Comparison of ENCODE assay signal across 1 cellular context in the genomic region with DNA sequence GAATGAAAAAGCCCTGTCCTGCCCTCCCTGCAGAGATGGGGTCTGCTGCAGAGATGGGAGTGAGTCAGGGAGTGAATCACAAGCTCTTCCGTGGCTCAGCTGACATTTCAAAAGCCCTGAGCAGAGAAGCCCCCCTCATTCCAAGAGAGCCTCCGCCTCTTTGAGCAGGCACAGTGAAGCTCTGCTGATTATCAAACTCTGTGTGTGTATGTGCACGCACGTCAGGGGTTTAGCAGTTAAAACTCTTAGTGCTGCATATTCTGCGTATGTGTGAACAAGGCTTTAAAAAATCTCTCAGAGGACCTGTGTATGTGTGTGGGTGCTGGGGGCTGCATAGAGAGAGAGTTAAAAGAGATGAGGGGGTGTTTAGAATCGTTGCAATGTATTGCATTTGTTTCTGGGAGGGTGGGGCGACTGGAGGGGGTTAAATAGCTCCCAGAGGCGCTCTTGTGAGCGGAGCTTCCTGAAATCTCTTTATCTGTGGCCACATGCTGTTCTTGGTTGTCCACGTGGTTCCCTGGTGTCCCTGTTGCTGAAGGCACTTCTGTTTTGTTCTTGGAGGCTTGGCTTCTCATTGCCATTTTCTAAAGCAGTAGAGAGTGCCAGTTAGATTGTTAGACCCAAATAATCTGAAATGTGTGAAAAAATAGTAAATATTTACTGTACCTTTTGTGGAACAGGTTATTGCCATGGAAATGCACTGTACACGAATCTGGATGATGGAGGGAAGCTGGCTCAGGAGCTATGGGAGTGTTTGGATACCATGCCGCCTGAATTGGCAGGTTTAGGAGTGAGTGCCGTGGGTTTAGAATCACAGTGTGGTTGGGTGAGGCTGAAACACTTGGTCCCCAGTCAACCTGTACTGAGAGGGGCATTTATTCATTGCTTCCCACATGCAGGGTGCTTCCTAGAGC.
TF ChIP-seq lines count a peak whose summit lies in the region.

No MANE protein-coding gene starts in this region.

TF ChIP-seq in K562, 482 proteins besides CTCF, POLR2A, EP300 and RAD21 (continued from another document and continues in another):
- TF ChIP-seq, protein P1, sequence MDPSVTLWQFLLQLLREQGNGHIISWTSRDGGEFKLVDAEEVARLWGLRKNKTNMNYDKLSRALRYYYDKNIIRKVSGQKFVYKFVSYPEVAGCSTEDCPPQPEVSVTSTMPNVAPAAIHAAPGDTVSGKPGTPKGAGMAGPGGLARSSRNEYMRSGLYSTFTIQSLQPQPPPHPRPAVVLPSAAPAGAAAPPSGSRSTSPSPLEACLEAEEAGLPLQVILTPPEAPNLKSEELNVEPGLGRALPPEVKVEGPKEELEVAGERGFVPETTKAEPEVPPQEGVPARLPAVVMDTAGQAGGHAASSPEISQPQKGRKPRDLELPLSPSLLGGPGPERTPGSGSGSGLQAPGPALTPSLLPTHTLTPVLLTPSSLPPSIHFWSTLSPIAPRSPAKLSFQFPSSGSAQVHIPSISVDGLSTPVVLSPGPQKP (CRISPR knock-in tag; IDR thresholded peaks at IDR 0.05), result no peak
- TF ChIP-seq MIER1 (IDR thresholded peaks at IDR 0.05; ENCODE audit: low read depth) (no peak), ZNF134 (CRISPR knock-in tag; conservative IDR thresholded peaks at IDR 0.05) (no peak; the same call in 1 of the 2 replicates), ILK (tag; IDR thresholded peaks at IDR 0.05; ENCODE audit: borderline replicate concordance, low read depth) (no peak), ZNF780A (CRISPR knock-in tag; IDR thresholded peaks at IDR 0.05) (no peak), SUPT5H (IDR thresholded peaks at IDR 0.05) (no peak), TBP (optimal IDR thresholded peaks at IDR 0.05; ENCODE audit: low read depth, low read length) (no peak), BCL6 (CRISPR knock-in tag; IDR thresholded peaks at IDR 0.05) (no peak), ZSCAN32 (CRISPR knock-in tag; IDR thresholded peaks at IDR 0.05) (peak; percentile 75; the same call in 1 of the 2 replicates), HCFC1 (IDR thresholded peaks at IDR 0.05; ENCODE audit: low read depth, low read length) (no peak), MEF2A (IDR thresholded peaks at IDR 0.05; ENCODE audit: control insufficient read depth, low read depth, low read length) (no peak), IFI16 (CRISPR knock-in tag; IDR thresholded peaks at IDR 0.05) (no peak), OTX1 (CRISPR knock-in tag; IDR thresholded peaks at IDR 0.05) (no peak), HNRNPLL (IDR thresholded peaks at IDR 0.05; ENCODE audit: low read depth, low read length, poor library complexity, severe bottlenecking) (peak; percentile 40), SIN3B (IDR thresholded peaks at IDR 0.05; ENCODE audit: low read depth) (no peak), KDM5B (IDR thresholded peaks at IDR 0.05; ENCODE audit: insufficient replicate concordance, low read depth, low read length) (no peak), RBM14 (IDR thresholded peaks at IDR 0.05; ENCODE audit: borderline replicate concordance, insufficient read depth, low read depth, low read length) (no peak), GTF2E2 (tag; IDR thresholded peaks at IDR 0.05) (peak; percentile 54; the same call in 1 of the 2 replicates), ZC3H4 (CRISPR knock-in tag; IDR thresholded peaks at IDR 0.05; ENCODE audit: borderline replicate concordance) (no peak), L3MBTL2 (IDR thresholded peaks at IDR 0.05) (peak; percentile 99), BHLHE40 (IDR thresholded peaks at IDR 0.05; ENCODE audit: low read length) (peak; percentile 4; the same call in 1 of the 2 replicates), ZNF41 (CRISPR knock-in tag; conservative IDR thresholded peaks at IDR 0.05) (0 out of 2 replicates have a peak, but pooled peaks have one; percentile 47), KAT7 (CRISPR knock-in tag; IDR thresholded peaks at IDR 0.05; ENCODE audit: borderline replicate concordance) (0 out of 2 replicates have a peak, but pooled peaks have one; percentile 58), ZNF561 (CRISPR knock-in tag; conservative IDR thresholded peaks at IDR 0.05) (no peak), ZC3H11A (IDR thresholded peaks at IDR 0.05; ENCODE audit: low read depth, low read length) (no peak), RUNX1 (IDR thresholded peaks at IDR 0.05; ENCODE audit: low read depth) (no peak), MTA1 (IDR thresholded peaks at IDR 0.05; ENCODE audit: borderline replicate concordance) (peak; percentile 68; the same call in 1 of the 2 replicates), SMAD4 (CRISPR knock-in tag; conservative IDR thresholded peaks at IDR 0.05) (peak; percentile 90; the same call in 1 of the 2 replicates), NFIC (IDR thresholded peaks at IDR 0.05) (peak; percentile 5; the same call in 1 of the 2 replicates), MTF1 (CRISPR knock-in tag; IDR thresholded peaks at IDR 0.05; ENCODE audit: borderline replicate concordance) (peak; percentile 58; the same call in 1 of the 2 replicates), ZNF583 (CRISPR knock-in tag; IDR thresholded peaks at IDR 0.05) (peak; percentile 87), U2AF2 (optimal IDR thresholded peaks at IDR 0.05; ENCODE audit: low read depth, low read length) (no peak), XRCC3 (IDR thresholded peaks at IDR 0.05) (no peak), NELFE (IDR thresholded peaks at IDR 0.05; ENCODE audit: insufficient read depth, insufficient read length) (no peak), RHOXF2B (CRISPR knock-in tag; conservative IDR thresholded peaks at IDR 0.05) (peak; percentile 86; the same call in 1 of the 2 replicates), CBFB (CRISPR knock-in tag; IDR thresholded peaks at IDR 0.05) (no peak), HSF4 (CRISPR knock-in tag; IDR thresholded peaks at IDR 0.05; ENCODE audit: borderline replicate concordance) (peak; percentile 81; the same call in 1 of the 2 replicates), ZFP1 (CRISPR knock-in tag; IDR thresholded peaks at IDR 0.05) (no peak), HDAC2 (IDR thresholded peaks at IDR 0.05) (peak; percentile 83), ZNF224 (CRISPR knock-in tag; IDR thresholded peaks at IDR 0.05) (no peak), SMARCB1 (IDR thresholded peaks at IDR 0.05; ENCODE audit: insufficient read length, low read depth) (no peak)
- TF ChIP-seq, protein P2, sequence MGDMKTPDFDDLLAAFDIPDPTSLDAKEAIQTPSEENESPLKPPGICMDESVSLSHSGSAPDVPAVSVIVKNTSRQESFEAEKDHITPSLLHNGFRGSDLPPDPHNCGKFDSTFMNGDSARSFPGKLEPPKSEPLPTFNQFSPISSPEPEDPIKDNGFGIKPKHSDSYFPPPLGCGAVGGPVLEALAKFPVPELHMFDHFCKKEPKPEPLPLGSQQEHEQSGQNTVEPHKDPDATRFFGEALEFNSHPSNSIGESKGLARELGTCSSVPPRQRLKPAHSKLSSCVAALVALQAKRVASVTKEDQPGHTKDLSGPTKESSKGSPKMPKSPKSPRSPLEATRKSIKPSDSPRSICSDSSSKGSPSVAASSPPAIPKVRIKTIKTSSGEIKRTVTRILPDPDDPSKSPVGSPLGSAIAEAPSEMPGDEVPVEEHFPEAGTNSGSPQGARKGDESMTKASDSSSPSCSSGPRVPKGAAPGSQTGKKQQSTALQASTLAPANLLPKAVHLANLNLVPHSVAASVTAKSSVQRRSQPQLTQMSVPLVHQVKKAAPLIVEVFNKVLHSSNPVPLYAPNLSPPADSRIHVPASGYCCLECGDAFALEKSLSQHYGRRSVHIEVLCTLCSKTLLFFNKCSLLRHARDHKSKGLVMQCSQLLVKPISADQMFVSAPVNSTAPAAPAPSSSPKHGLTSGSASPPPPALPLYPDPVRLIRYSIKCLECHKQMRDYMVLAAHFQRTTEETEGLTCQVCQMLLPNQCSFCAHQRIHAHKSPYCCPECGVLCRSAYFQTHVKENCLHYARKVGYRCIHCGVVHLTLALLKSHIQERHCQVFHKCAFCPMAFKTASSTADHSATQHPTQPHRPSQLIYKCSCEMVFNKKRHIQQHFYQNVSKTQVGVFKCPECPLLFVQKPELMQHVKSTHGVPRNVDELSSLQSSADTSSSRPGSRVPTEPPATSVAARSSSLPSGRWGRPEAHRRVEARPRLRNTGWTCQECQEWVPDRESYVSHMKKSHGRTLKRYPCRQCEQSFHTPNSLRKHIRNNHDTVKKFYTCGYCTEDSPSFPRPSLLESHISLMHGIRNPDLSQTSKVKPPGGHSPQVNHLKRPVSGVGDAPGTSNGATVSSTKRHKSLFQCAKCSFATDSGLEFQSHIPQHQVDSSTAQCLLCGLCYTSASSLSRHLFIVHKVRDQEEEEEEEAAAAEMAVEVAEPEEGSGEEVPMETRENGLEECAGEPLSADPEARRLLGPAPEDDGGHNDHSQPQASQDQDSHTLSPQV (IDR thresholded peaks at IDR 0.05), result peak; percentile 98
- TF ChIP-seq, protein P3, sequence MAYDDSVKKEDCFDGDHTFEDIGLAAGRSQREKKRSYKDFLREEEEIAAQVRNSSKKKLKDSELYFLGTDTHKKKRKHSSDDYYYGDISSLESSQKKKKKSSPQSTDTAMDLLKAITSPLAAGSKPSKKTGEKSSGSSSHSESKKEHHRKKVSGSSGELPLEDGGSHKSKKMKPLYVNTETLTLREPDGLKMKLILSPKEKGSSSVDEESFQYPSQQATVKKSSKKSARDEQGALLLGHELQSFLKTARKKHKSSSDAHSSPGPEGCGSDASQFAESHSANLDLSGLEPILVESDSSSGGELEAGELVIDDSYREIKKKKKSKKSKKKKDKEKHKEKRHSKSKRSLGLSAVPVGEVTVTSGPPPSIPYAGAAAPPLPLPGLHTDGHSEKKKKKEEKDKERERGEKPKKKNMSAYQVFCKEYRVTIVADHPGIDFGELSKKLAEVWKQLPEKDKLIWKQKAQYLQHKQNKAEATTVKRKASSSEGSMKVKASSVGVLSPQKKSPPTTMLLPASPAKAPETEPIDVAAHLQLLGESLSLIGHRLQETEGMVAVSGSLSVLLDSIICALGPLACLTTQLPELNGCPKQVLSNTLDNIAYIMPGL (CRISPR knock-in tag; IDR thresholded peaks at IDR 0.05), result no peak
- TF ChIP-seq, protein P4, sequence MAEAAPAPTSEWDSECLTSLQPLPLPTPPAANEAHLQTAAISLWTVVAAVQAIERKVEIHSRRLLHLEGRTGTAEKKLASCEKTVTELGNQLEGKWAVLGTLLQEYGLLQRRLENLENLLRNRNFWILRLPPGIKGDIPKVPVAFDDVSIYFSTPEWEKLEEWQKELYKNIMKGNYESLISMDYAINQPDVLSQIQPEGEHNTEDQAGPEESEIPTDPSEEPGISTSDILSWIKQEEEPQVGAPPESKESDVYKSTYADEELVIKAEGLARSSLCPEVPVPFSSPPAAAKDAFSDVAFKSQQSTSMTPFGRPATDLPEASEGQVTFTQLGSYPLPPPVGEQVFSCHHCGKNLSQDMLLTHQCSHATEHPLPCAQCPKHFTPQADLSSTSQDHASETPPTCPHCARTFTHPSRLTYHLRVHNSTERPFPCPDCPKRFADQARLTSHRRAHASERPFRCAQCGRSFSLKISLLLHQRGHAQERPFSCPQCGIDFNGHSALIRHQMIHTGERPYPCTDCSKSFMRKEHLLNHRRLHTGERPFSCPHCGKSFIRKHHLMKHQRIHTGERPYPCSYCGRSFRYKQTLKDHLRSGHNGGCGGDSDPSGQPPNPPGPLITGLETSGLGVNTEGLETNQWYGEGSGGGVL (CRISPR knock-in tag; IDR thresholded peaks at IDR 0.05), result peak; percentile 55; the same call in 1 of the 2 replicates
- TF ChIP-seq, protein P5, sequence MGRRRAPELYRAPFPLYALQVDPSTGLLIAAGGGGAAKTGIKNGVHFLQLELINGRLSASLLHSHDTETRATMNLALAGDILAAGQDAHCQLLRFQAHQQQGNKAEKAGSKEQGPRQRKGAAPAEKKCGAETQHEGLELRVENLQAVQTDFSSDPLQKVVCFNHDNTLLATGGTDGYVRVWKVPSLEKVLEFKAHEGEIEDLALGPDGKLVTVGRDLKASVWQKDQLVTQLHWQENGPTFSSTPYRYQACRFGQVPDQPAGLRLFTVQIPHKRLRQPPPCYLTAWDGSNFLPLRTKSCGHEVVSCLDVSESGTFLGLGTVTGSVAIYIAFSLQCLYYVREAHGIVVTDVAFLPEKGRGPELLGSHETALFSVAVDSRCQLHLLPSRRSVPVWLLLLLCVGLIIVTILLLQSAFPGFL (CRISPR knock-in tag; IDR thresholded peaks at IDR 0.05), result no peak
- TF ChIP-seq, protein P6, sequence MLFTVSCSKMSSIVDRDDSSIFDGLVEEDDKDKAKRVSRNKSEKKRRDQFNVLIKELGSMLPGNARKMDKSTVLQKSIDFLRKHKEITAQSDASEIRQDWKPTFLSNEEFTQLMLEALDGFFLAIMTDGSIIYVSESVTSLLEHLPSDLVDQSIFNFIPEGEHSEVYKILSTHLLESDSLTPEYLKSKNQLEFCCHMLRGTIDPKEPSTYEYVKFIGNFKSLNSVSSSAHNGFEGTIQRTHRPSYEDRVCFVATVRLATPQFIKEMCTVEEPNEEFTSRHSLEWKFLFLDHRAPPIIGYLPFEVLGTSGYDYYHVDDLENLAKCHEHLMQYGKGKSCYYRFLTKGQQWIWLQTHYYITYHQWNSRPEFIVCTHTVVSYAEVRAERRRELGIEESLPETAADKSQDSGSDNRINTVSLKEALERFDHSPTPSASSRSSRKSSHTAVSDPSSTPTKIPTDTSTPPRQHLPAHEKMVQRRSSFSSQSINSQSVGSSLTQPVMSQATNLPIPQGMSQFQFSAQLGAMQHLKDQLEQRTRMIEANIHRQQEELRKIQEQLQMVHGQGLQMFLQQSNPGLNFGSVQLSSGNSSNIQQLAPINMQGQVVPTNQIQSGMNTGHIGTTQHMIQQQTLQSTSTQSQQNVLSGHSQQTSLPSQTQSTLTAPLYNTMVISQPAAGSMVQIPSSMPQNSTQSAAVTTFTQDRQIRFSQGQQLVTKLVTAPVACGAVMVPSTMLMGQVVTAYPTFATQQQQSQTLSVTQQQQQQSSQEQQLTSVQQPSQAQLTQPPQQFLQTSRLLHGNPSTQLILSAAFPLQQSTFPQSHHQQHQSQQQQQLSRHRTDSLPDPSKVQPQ (CRISPR knock-in tag; IDR thresholded peaks at IDR 0.05; ENCODE audit: borderline replicate concordance), result no peak
- TF ChIP-seq, protein P7, sequence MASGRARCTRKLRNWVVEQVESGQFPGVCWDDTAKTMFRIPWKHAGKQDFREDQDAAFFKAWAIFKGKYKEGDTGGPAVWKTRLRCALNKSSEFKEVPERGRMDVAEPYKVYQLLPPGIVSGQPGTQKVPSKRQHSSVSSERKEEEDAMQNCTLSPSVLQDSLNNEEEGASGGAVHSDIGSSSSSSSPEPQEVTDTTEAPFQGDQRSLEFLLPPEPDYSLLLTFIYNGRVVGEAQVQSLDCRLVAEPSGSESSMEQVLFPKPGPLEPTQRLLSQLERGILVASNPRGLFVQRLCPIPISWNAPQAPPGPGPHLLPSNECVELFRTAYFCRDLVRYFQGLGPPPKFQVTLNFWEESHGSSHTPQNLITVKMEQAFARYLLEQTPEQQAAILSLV (tag; IDR thresholded peaks at IDR 0.05), result peak; percentile 19
- TF ChIP-seq, protein P8, sequence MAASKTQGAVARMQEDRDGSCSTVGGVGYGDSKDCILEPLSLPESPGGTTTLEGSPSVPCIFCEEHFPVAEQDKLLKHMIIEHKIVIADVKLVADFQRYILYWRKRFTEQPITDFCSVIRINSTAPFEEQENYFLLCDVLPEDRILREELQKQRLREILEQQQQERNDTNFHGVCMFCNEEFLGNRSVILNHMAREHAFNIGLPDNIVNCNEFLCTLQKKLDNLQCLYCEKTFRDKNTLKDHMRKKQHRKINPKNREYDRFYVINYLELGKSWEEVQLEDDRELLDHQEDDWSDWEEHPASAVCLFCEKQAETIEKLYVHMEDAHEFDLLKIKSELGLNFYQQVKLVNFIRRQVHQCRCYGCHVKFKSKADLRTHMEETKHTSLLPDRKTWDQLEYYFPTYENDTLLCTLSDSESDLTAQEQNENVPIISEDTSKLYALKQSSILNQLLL (CRISPR knock-in tag; IDR thresholded peaks at IDR 0.05; ENCODE audit: borderline replicate concordance), result no peak
- TF ChIP-seq, protein P9, sequence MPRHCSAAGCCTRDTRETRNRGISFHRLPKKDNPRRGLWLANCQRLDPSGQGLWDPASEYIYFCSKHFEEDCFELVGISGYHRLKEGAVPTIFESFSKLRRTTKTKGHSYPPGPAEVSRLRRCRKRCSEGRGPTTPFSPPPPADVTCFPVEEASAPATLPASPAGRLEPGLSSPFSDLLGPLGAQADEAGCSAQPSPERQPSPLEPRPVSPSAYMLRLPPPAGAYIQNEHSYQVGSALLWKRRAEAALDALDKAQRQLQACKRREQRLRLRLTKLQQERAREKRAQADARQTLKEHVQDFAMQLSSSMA (CRISPR knock-in tag; IDR thresholded peaks at IDR 0.05), result no peak
